ENCODE assay signal across 1 cellular context in genomic region chr17:29642171-29642611, GRCh38.
TF ChIP-seq lines count a peak whose summit lies in the region.

No MANE protein-coding gene starts in this region.

TF ChIP-seq in HEK293, 187 proteins besides CTCF, POLR2A, EP300 and RAD21 (continued from another document and continues in another):
- TF ChIP-seq ZNF513 (tag by site-specific recombination; IDR thresholded peaks at IDR 0.05) (no peak), SETDB1 (IDR thresholded peaks at IDR 0.05; ENCODE audit: insufficient read length, low read length) (no peak), ZNF529 (tag by site-specific recombination; IDR thresholded peaks at IDR 0.05; ENCODE audit: insufficient replicate concordance) (no peak), ZNF280C (tag by site-specific recombination; IDR thresholded peaks at IDR 0.05) (no peak), ZNF654 (tag by site-specific recombination; IDR thresholded peaks at IDR 0.05; ENCODE audit: low read depth) (no peak), ZNF645 (tag by site-specific recombination; IDR thresholded peaks at IDR 0.05) (no peak), HOXA7 (CRISPR knock-in tag; IDR thresholded peaks at IDR 0.05; ENCODE audit: borderline replicate concordance) (no peak), PRDM4 (tag by site-specific recombination; IDR thresholded peaks at IDR 0.05) (peak; percentile 96), PRDM1 (tag by site-specific recombination; IDR thresholded peaks at IDR 0.05) (no peak), SCRT1 (tag by site-specific recombination; IDR thresholded peaks at IDR 0.05; ENCODE audit: borderline replicate concordance) (no peak), ZNF223 (tag by site-specific recombination; IDR thresholded peaks at IDR 0.05) (no peak), ZNF157 (tag by site-specific recombination; IDR thresholded peaks at IDR 0.05) (no peak), ZNF23 (tag by site-specific recombination; IDR thresholded peaks at IDR 0.05; ENCODE audit: borderline replicate concordance) (no peak), KLF9 (tag by site-specific recombination; IDR thresholded peaks at IDR 0.05; ENCODE audit: low read depth) (no peak), ZNF391 (tag by site-specific recombination; IDR thresholded peaks at IDR 0.05; ENCODE audit: borderline replicate concordance, low read depth) (peak; percentile 58; the same call in 1 of the 2 replicates), ZFP41 (tag by site-specific recombination; IDR thresholded peaks at IDR 0.05; ENCODE audit: borderline replicate concordance) (no peak), ZBTB6 (tag by site-specific recombination; IDR thresholded peaks at IDR 0.05) (no peak), ZNF501 (tag by site-specific recombination; IDR thresholded peaks at IDR 0.05) (peak; percentile 81), ZNF26 (tag by site-specific recombination; IDR thresholded peaks at IDR 0.05) (no peak), ZSCAN23 (tag by site-specific recombination; IDR thresholded peaks at IDR 0.05) (peak; percentile 67), ZSCAN18 (tag by site-specific recombination; IDR thresholded peaks at IDR 0.05) (no peak), MZF1 (tag by site-specific recombination; IDR thresholded peaks at IDR 0.05; ENCODE audit: borderline replicate concordance) (0 out of 2 replicates have a peak, but pooled peaks have one; percentile 32), BCL11B (tag by site-specific recombination; IDR thresholded peaks at IDR 0.05; ENCODE audit: low read depth) (no peak), SALL2 (tag by site-specific recombination; IDR thresholded peaks at IDR 0.05; ENCODE audit: borderline replicate concordance) (no peak), ZNF660 (tag by site-specific recombination; IDR thresholded peaks at IDR 0.05) (no peak), TCF7L2 (IDR thresholded peaks at IDR 0.05; ENCODE audit: borderline replicate concordance, low read depth, low read length) (peak; percentile 85), ZNF121 (tag by site-specific recombination; IDR thresholded peaks at IDR 0.05) (no peak), PRDM10 (tag by site-specific recombination; IDR thresholded peaks at IDR 0.05) (peak; percentile 66; the same call in 1 of the 2 replicates), ZNF394 (tag by site-specific recombination; IDR thresholded peaks at IDR 0.05; ENCODE audit: borderline replicate concordance) (no peak), ZBTB49 (tag by site-specific recombination; IDR thresholded peaks at IDR 0.05; ENCODE audit: low read depth) (no peak), ZNF777 (tag by site-specific recombination; IDR thresholded peaks at IDR 0.05; ENCODE audit: borderline replicate concordance) (no peak), ZNF747 (tag by site-specific recombination; IDR thresholded peaks at IDR 0.05) (no peak), ZNF184 (tag by site-specific recombination; IDR thresholded peaks at IDR 0.05) (no peak), ZNF416 (tag by site-specific recombination; IDR thresholded peaks at IDR 0.05) (no peak), HOXC10 (CRISPR knock-in tag; IDR thresholded peaks at IDR 0.05) (no peak), ZNF138 (tag by site-specific recombination; IDR thresholded peaks at IDR 0.05; ENCODE audit: borderline replicate concordance) (no peak), ZFHX2 (tag by site-specific recombination; conservative IDR thresholded peaks at IDR 0.05) (no peak), HIC1 (tag by site-specific recombination; IDR thresholded peaks at IDR 0.05) (no peak), ZNF596 (tag by site-specific recombination; IDR thresholded peaks at IDR 0.05) (no peak)
